Comparison of ENCODE assay signal across 1 cellular context in genomic region chr2:126647714-126648344, GRCh38.
TF ChIP-seq lines count a peak whose summit lies in the region.
"Not testable (repeated sequence)": the region's sequence is repeated elsewhere in the genome, so short reads cannot be mapped to it uniquely, and the experiment has no call there.

No MANE protein-coding gene starts in this region.

TF ChIP-seq in K562, 482 proteins besides CTCF, POLR2A, EP300 and RAD21 (continued from another document):
- TF ChIP-seq AFF1 (IDR thresholded peaks at IDR 0.05; ENCODE audit: low read depth in 1 of 2, partially characterized antibody in 2 of 2) (peak in 1 of 2 experiments; percentile 41), CEBPG (CRISPR knock-in tag; IDR thresholded peaks at IDR 0.05) (peak; percentile 52; the same call in 1 of the 2 replicates), CEBPG (tag; conservative IDR thresholded peaks at IDR 0.05 in 1 of 2, IDR thresholded peaks at IDR 0.05 in 1 of 2) (peak; percentile 39 to 57; a peak in 3 of 4 replicates), DACH1 (IDR thresholded peaks at IDR 0.05; ENCODE audit: partially characterized antibody) (peak; percentile 38), ZEB2 (IDR thresholded peaks at IDR 0.05) (peak; percentile 64; the same call in 1 of the 2 replicates), DPF2 (IDR thresholded peaks at IDR 0.05) (0 out of 2 replicates have a peak, but pooled peaks have one; percentile 79), ZNF766 (CRISPR knock-in tag; conservative IDR thresholded peaks at IDR 0.05) (peak; percentile 56; the same call in 1 of the 2 replicates), ATF3 (IDR thresholded peaks at IDR 0.05) (peak; percentile 85), FOSL1 (tag; conservative IDR thresholded peaks at IDR 0.05) (peak; percentile 80), JUND (IDR thresholded peaks at IDR 0.05; ENCODE audit: borderline replicate concordance, low read depth, low read length) (peak; percentile 49; the same call in 1 of the 2 replicates), ZBTB2 (IDR thresholded peaks at IDR 0.05) (0 out of 2 replicates have a peak, but pooled peaks have one; percentile 51), ZNF584 (CRISPR knock-in tag; IDR thresholded peaks at IDR 0.05; ENCODE audit: low read depth) (0 out of 2 replicates have a peak, but pooled peaks have one; percentile 36), CEBPB (tag; IDR thresholded peaks at IDR 0.05) (peak; percentile 51; the same call in 1 of the 2 replicates), TRIM24 (IDR thresholded peaks at IDR 0.05) (0 out of 4 replicates have a peak, but pooled peaks of 1 of the 2 experiments have one; percentile 28)
- TF ChIP-seq ATF3 (CRISPR knock-in tag; conservative IDR thresholded peaks at IDR 0.05); JUND (tag; IDR thresholded peaks at IDR 0.05; ENCODE audit: borderline replicate concordance, low read depth, low read length): not testable (repeated sequence)
TF ChIP-seq in K562: peak in this region for 14; not testable (repeated sequence) for 468.
